In genomic region chr2:178761759-178762371, GRCh38 we compare ENCODE assay signal across 8 cellular contexts. TPM values are rescaled to one million over a fixed set of nuclear protein-coding genes. Genes with fewer than 3 reads are reported as not detected.
DNase-seq lines count a peak whose midpoint lies in the region; ATAC-seq and TF ChIP-seq lines count a peak whose summit lies in the region.

No MANE protein-coding gene starts in this region.

- H3K27ac ChIP-seq in Peyer's patch, result no peak overlapping the region

- no peaks in the 10 kb centered on the region for H3K27me3 ChIP-seq in Peyer's patch

- no peak overlapping the region for H3K4me3 ChIP-seq in Jurkat, Clone E6-1 (ENCODE audit: low read length)
- no peak overlapping the region for H3K4me3 ChIP-seq in Peyer's patch

- H3K36me3 Mint-ChIP-seq in nephron progenitor cell (ENCODE audit: low read depth), result no peaks in the 10 kb centered on the region

- TF ChIP-seq CTCF in Peyer's patch (IDR thresholded peaks at IDR 0.05) (peak in 5 of 6 experiments; percentile 12 to 66 (median 62)), nephron progenitor cell (IDR thresholded peaks at IDR 0.05) (peak; percentile 88)

- H3K36me3 ChIP-seq in Peyer's patch, result no peaks in the 10 kb centered on the region

- no peak overlapping the region for H3K4me3 Mint-ChIP-seq in nephron progenitor cell

- no peaks in the 10 kb centered on the region for H3K4me1 Mint-ChIP-seq in nephron progenitor cell

- DNase-seq in NOMO-1 (lab: John Stamatoyannopoulos, UW; ENCODE audit: unreplicated experiment in 2 of 2) (peak; percentile 4 to 42), NOMO-1 treated with dmso at 0.1 percent for 144 hours (lab: John Stamatoyannopoulos, UW; ENCODE audit: unreplicated experiment) (no peak), Peyer's patch (no peak), dedifferentiated amniotic fluid mesenchymal stem cell (ENCODE audit: extremely low spot score) (peak; percentile 34), nephron progenitor cell (peak; percentile 37), UCSD-AML1 (lab: John Stamatoyannopoulos, UW; ENCODE audit: unreplicated experiment) (no peak)
- DNase-seq in Jurkat, Clone E6-1 (ENCODE audit: low read depth, low spot score), result peak; percentile 52

- no peak overlapping the region for H3K27ac Mint-ChIP-seq in nephron progenitor cell

- no peaks in the 10 kb centered on the region for H3K27me3 Mint-ChIP-seq in nephron progenitor cell (ENCODE audit: low read depth, poor library complexity)

- H3K9me3 ChIP-seq in Peyer's patch, result no peaks in the 10 kb centered on the region

- TF ChIP-seq POLR2A in Peyer's patch (IDR thresholded peaks at IDR 0.05), result no peak

- no peaks in the 10 kb centered on the region for H3K9me3 Mint-ChIP-seq in nephron progenitor cell

- H3K4me1 ChIP-seq in Peyer's patch, result no peaks in the 10 kb centered on the region

- ATAC-seq in GM19463 (IDR thresholded peaks at IDR 0.05; ENCODE audit: unreplicated experiment), result peak; percentile 81

RNA-seq across cellular contexts. Expression of gene TTN, which starts 45.4 kb away (rescaled TPM):
- polyA plus RNA-seq in Jurkat, Clone E6-1 (2012; ENCODE audit: insufficient read depth, insufficient read length), result 0.25 TPM
- 100 to 1,000 TPM in 1 of 4 donors, 10 to 100 TPM in 2, 1 to 10 TPM in 1; 7.6 to 104 (median 10.6) TPM for total RNA-seq in Peyer's patch

Comparison
In these comparisons a context has a peak if more than half of its experiments do, and no peak if none do; other contexts are left out.
1. DNase-seq: peak in NOMO-1 (2 of 2), Jurkat, Clone E6-1 (single experiment), dedifferentiated amniotic fluid mesenchymal stem cell (single experiment) and nephron progenitor cell (single experiment); none in NOMO-1 treated with dmso at 0.1 percent for 144 hours (single experiment), Peyer's patch (0 of 3) and UCSD-AML1 (single experiment).